ENCODE assay signal across 1 cellular context in the genomic region with DNA sequence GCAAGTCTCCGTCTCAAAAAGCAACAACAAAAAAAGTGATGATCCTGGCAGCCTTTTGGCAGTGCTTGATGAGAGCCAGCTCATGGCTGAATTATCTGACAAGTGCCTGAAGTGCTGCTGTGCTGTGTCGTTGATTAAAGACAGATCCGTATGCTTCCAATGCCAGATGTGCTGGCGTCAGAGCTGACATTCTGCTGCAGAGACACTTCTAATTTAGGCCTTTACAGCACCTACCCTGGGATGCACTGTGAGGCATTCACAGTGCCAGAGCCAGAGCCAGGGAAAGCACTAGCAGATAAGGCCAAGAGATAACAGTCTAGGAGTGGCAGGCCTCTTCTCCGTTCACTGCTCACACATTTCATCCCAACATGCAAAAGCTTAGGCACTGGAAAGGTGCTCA.
TF ChIP-seq lines count a peak whose summit lies in the region.

No MANE protein-coding gene starts in this region.

TF ChIP-seq in SK-N-SH treated with all-trans-retinoic acid at 6 μM for 48 hours, 23 proteins besides CTCF, POLR2A, EP300 and RAD21 (continued from another document):
- TF ChIP-seq TSHZ2 (CRISPR knock-in tag; IDR thresholded peaks at IDR 0.05) = no peak
- TF ChIP-seq ZNF8 (CRISPR knock-in tag; IDR thresholded peaks at IDR 0.05) = no peak
